ENCODE assay signal across 19 cellular contexts in genomic region chr6:138116661-138116999, GRCh38. TPM values are rescaled to one million over a fixed set of nuclear protein-coding genes. Genes with fewer than 3 reads are reported as not detected.
DNase-seq lines count a peak whose midpoint lies in the region; ATAC-seq, FAIRE-seq and TF ChIP-seq lines count a peak whose summit lies in the region.
"Had no signal": no experiment of that assay in that cellular context is flagged by ENCODE, and none has a peak within 500 bp of the region (broad histone marks: within the 10 kb centered on the region; RNA-seq: fewer than 3 reads in every experiment).

No MANE protein-coding gene starts in this region.

- H3K27me3 ChIP-seq in PC-3 (ENCODE audit: low read length) = no peaks in the 10 kb centered on the region
- H3K27me3 ChIP-seq in K562 (ENCODE audit: control insufficient read depth in 2 of 2, insufficient read depth in 2 of 2, low read length in 2 of 2) = peaks cover 2 to 3% of the 10 kb centered on the region in 2 experiments; a peak in 1 of 5 replicates
- H3K27me3 ChIP-seq: BE2C; BLaER1 treated with 17β-estradiol and CSF1 and Interleukin-3, amounts not matched to agents 10 nM and 100 nM had no signal

- no peaks in the 10 kb centered on the region for H3K79me2 ChIP-seq in PC-3 (ENCODE audit: low read length)
- no peaks in the 10 kb centered on the region for H3K79me2 ChIP-seq in K562 (ENCODE audit: control insufficient read depth, insufficient read depth, low read length)
- no peaks in the 10 kb centered on the region for H3K79me2 ChIP-seq in OCI-LY7 (ENCODE audit: insufficient read depth, low read depth, low read length)

- H3K9me3 Mint-ChIP-seq in type B pancreatic cell = no peaks in the 10 kb centered on the region

- intact Hi-C loops in PC-3 (cut with micrococcal nuclease) = loop anchor here (2.0 to 5.0 kb wide), 5 partner anchors 171 to 651 kb away; no protein-coding TSS in a partner anchor
- intact Hi-C loops in K562 (cut with micrococcal nuclease) = loop anchor here (1.0 to 5.0 kb wide), 6 partner anchors 170 to 1248 kb away; partner anchors contain the start of gene REPS1
- intact Hi-C loops in OCI-LY7 (cut with micrococcal nuclease; ENCODE audit: unreplicated experiment) = loop anchor here (1.0 to 5.0 kb wide), 6 partner anchors 171 to 651 kb away; partner anchors contain the start of gene HEBP2

- TF ChIP-seq POLR2A in K562 (conservative IDR thresholded peaks at IDR 0.05) = no peak

- H3K27ac ChIP-seq in PC-3 (ENCODE audit: low read length) (no peak overlapping the region), K562 (ENCODE audit: extremely low read depth, low read depth, low read length) (no peak overlapping the region), OCI-LY7 (ENCODE audit: low read depth, low read length, poor library complexity, severe bottlenecking) (no peak overlapping the region)
- H3K27ac ChIP-seq: A549; BLaER1 treated with 17β-estradiol and CSF1 and Interleukin-3, amounts not matched to agents 10 nM and 100 nM; GM23248 had no signal

- DNase-seq in DMS 273 (lab: John Stamatoyannopoulos, UW; ENCODE audit: unreplicated experiment) = peak; percentile 6
- DNase-seq in DMS 273 treated with DMSO at 0.1 percent for 48 hours (lab: John Stamatoyannopoulos, UW) = no peak
- no peak for DNase-seq in PC-3
- DNase-seq in K562 (ENCODE audit: extremely low read depth in 1 of 4, low spot score in 3 of 4) = no peak
- no peak for DNase-seq in type B pancreatic cell (ENCODE audit: extremely low spot score, unreplicated experiment)
- no peak for DNase-seq in OCI-LY7 (ENCODE audit: low spot score)
- DNase-seq in NCI-H446 (lab: John Stamatoyannopoulos, UW) = no peak
- no peak for DNase-seq in COR-L47 (lab: John Stamatoyannopoulos, UW)
- DNase-seq: 8988T, ACHN, H7, HCEC 1CT had no signal

- no peaks in the 10 kb centered on the region for H3K9me1 ChIP-seq in K562 (ENCODE audit: control insufficient read depth, insufficient read depth, low read length)

- H3F3A ChIP-seq in PC-3 (ENCODE audit: low read length, unreplicated experiment) = no peaks in the 10 kb centered on the region

- H3K4me3 Mint-ChIP-seq in type B pancreatic cell = no peak overlapping the region
- H3K4me3 Mint-ChIP-seq: CD4-positive, alpha-beta memory T cell had no signal

- peaks cover 9% of the 10 kb centered on the region for H3K27me3 Mint-ChIP-seq in type B pancreatic cell

- H3K9ac ChIP-seq in PC-3 (ENCODE audit: low read length) = no peak overlapping the region
- no peak overlapping the region for H3K9ac ChIP-seq in K562 (ENCODE audit: insufficient read depth in 1 of 2, low read depth in 2 of 2, low read length in 2 of 2)
- H3K9ac ChIP-seq: BLaER1 treated with 17β-estradiol and CSF1 and Interleukin-3, amounts not matched to agents 10 nM and 100 nM; GM23248 had no signal

- H3K9me3 ChIP-seq in PC-3 (ENCODE audit: low read length) (no peaks in the 10 kb centered on the region), K562 (replicated peaks; ENCODE audit: control insufficient read depth, insufficient read depth, low read depth, low read length) (no peaks in the 10 kb centered on the region), OCI-LY7 (ENCODE audit: low read length) (no peaks in the 10 kb centered on the region)
- H3K9me3 ChIP-seq: A549; BE2C; BLaER1 treated with 17β-estradiol and CSF1 and Interleukin-3, amounts not matched to agents 10 nM and 100 nM; Caco-2 had no signal

- in situ Hi-C loops in K562 (cut with MboI) = loop anchor here (5.0 to 10.0 kb wide), 4 partner anchors 401 to 1248 kb away; no protein-coding TSS in a partner anchor

- no peak for TF ChIP-seq RAD21 in K562 (CRISPR knock-in tag; conservative IDR thresholded peaks at IDR 0.05 in 1 of 2, IDR thresholded peaks at IDR 0.05 in 1 of 2)

- peak overlapping the region; percentile 78 for H3K27ac Mint-ChIP-seq in type B pancreatic cell
- H3K27ac Mint-ChIP-seq: CD4-positive, alpha-beta memory T cell had no signal

- no peaks in the 10 kb centered on the region for H3K9me2 ChIP-seq in PC-3 (replicated peaks; ENCODE audit: low read length)
- no peaks in the 10 kb centered on the region for H3K9me2 ChIP-seq in OCI-LY7 (ENCODE audit: insufficient read depth, low read length)

- no peak for ATAC-seq in PC-3
- no peak for ATAC-seq in K562

- no peak for FAIRE-seq in K562 (lab: Jason Lieb, UNC)
- FAIRE-seq: A549, GM12892 had no signal

- TF ChIP-seq CTCF in PC-3 (conservative IDR thresholded peaks at IDR 0.05; ENCODE audit: low read depth, low read length) = no peak
- no peak for TF ChIP-seq CTCF in K562 (IDR thresholded peaks at IDR 0.05 in 2 of 3, conservative IDR thresholded peaks at IDR 0.05 in 1 of 3; ENCODE audit: insufficient read depth in 2 of 3, low read depth in 1 of 3, low read length in 3 of 3)
- TF ChIP-seq CTCF in type B pancreatic cell (conservative IDR thresholded peaks at IDR 0.05) = no peak
- TF ChIP-seq CTCF in OCI-LY7 (conservative IDR thresholded peaks at IDR 0.05; ENCODE audit: low read length) = no peak

- H3K4me3 ChIP-seq in PC-3 (ENCODE audit: low read length) (no peak overlapping the region), K562 (no peak overlapping the region), OCI-LY7 (ENCODE audit: low read depth, low read length, poor library complexity, severe bottlenecking) (no peak overlapping the region)
- H3K4me3 ChIP-seq: A549; BLaER1 treated with 17β-estradiol and CSF1 and Interleukin-3, amounts not matched to agents 10 nM and 100 nM; GM23248 had no signal

- peaks cover 5% of the 10 kb centered on the region for H3K4me1 Mint-ChIP-seq in type B pancreatic cell (ENCODE audit: unreplicated experiment)

- H3K4me2 ChIP-seq in PC-3 (ENCODE audit: low read length) = no peak overlapping the region
- no peak overlapping the region for H3K4me2 ChIP-seq in K562 (ENCODE audit: insufficient read depth, low read length)
- H3K4me2 ChIP-seq in OCI-LY7 (ENCODE audit: low read length) = no peak overlapping the region
- H3K4me2 ChIP-seq: A549; BLaER1 treated with 17β-estradiol and CSF1 and Interleukin-3, amounts not matched to agents 10 nM and 100 nM had no signal

- H3K36me3 Mint-ChIP-seq in type B pancreatic cell = peaks cover 4% of the 10 kb centered on the region
- H3K36me3 Mint-ChIP-seq: CD4-positive, alpha-beta memory T cell had no signal

- CTCF ChIA-PET in PC-3 (lab: Charles Lee) = interaction anchor here (0.8 to 1.2 kb wide), 2 partner anchors 169 to 293 kb away, joined by 3 to 6 read pairs; no protein-coding TSS in a partner anchor
- CTCF ChIA-PET in K562 (lab: Yijun Ruan, JAX; ENCODE audit: low intra/inter-chr PET ratio) = interaction anchor here (0.8 to 3.0 kb wide), 6 partner anchors 115 to 1248 kb away, joined by 3 to 10 read pairs (median 7); no protein-coding TSS in a partner anchor
- CTCF ChIA-PET in OCI-LY7 (lab: Charles Lee; ENCODE audit: unreplicated experiment) = interaction anchor here (0.6 to 1.8 kb wide), 3 partner anchors 288 to 785 kb away, joined by 3 to 6 read pairs (median 3); partner anchors contain the start of gene HEBP2

- peak overlapping the region; percentile 53; the same call in 1 of the 2 replicates for H2AFZ ChIP-seq in PC-3 (ENCODE audit: low read length)
- no peak overlapping the region for H2AFZ ChIP-seq in K562 (ENCODE audit: low read depth, low read length)
- no peak overlapping the region for H2AFZ ChIP-seq in OCI-LY7 (ENCODE audit: low read length)
- H2AFZ ChIP-seq: GM23248 had no signal

- H4K20me1 ChIP-seq in PC-3 (ENCODE audit: low read length) = no peaks in the 10 kb centered on the region
- H4K20me1 ChIP-seq in K562 (replicated peaks; ENCODE audit: control insufficient read depth, insufficient read depth, low read length) = no peaks in the 10 kb centered on the region
- H4K20me1 ChIP-seq in OCI-LY7 (ENCODE audit: insufficient read depth, low read length) = no peaks in the 10 kb centered on the region
- H4K20me1 ChIP-seq: BLaER1 treated with 17β-estradiol and CSF1 and Interleukin-3, amounts not matched to agents 10 nM and 100 nM had no signal

- WGBS in K562 (ENCODE audit: insufficient coverage, low coverage, missing lambda C conversion rate) = 3% methylated on average over 3 of the region's 3 CpGs

- H3K4me1 ChIP-seq in PC-3 (ENCODE audit: insufficient read depth, low read length) = 0 out of 2 replicates have a peak, but pooled peaks cover 4% of the 10 kb centered on the region
- no peaks in the 10 kb centered on the region for H3K4me1 ChIP-seq in K562 (replicated peaks in 1 of 2; ENCODE audit: control insufficient read depth in 2 of 2, insufficient read depth in 2 of 2, low read length in 2 of 2)
- H3K4me1 ChIP-seq in OCI-LY7 (ENCODE audit: insufficient read depth, low read length, poor library complexity, severe bottlenecking) = peaks cover 12% of the 10 kb centered on the region
- H3K4me1 ChIP-seq: A549, BE2C had no signal

- TF ChIP-seq EP300 in K562 (IDR thresholded peaks at IDR 0.05; ENCODE audit: low read length) = no peak

- no TSS peak for BruUV-seq in PC-3 (replicated peaks; lab: Mats Ljungman, UMichigan)
- BruUV-seq in K562 (replicated peaks; lab: Mats Ljungman, UMichigan) = no TSS peak
- BruUV-seq in OCI-LY7 (replicated peaks; lab: Mats Ljungman, UMichigan) = no TSS peak

- H3K36me3 ChIP-seq in PC-3 (ENCODE audit: low read depth, low read length) = no peaks in the 10 kb centered on the region
- no peaks in the 10 kb centered on the region for H3K36me3 ChIP-seq in K562 (ENCODE audit: control insufficient read depth, insufficient read depth, low read length)
- H3K36me3 ChIP-seq in OCI-LY7 (ENCODE audit: insufficient read depth, low read length) = no peaks in the 10 kb centered on the region
- H3K36me3 ChIP-seq: BE2C; BLaER1 treated with 17β-estradiol and CSF1 and Interleukin-3, amounts not matched to agents 10 nM and 100 nM had no signal

- POLR2A ChIA-PET in PC-3 (lab: Charles Lee; ENCODE audit: unreplicated experiment) = no interaction called here
- POLR2A ChIA-PET in K562 (lab: Yijun Ruan, JAX) = interaction anchor here (0.9 kb wide), 1 partner anchor 314 kb away, joined by 3 read pairs; no protein-coding TSS in a partner anchor
- POLR2A ChIA-PET in OCI-LY7 (lab: Charles Lee) = interaction anchor here (0.5 to 1.8 kb wide), 5 partner anchors 16 to 311 kb away, joined by 3 to 4 read pairs (median 3); no protein-coding TSS in a partner anchor

RNA-seq across cellular contexts. Expression of gene PERP, which starts 9.4 kb away (rescaled TPM):
- total RNA-seq in PC-3 (2014; rRNA removed) = 42.5 and 50.3 TPM in 2 replicates
- not detected in 2 replicates for total RNA-seq in K562 (2011; cell fraction: chromatin; rRNA removed; ENCODE audit: low replicate concordance)
- total RNA-seq in K562 (2011; cell fraction: nucleolus; rRNA removed) = under 0.01 TPM in 1 of 2 replicates, not detected in the other
- not detected in 2 replicates for total RNA-seq in K562 (2011; cell fraction: nucleoplasm; rRNA removed)
- total RNA-seq in K562 (2014; rRNA removed) = 0.04 and 0.05 TPM in 2 replicates
- 0.04 and 0.06 TPM in 2 replicates for total RNA-seq in K562 (2014; rRNA removed; fragmentation: Illumina TruSeq; extraction: Trizol)
- 0.04 TPM in 2 replicates for total RNA-seq in K562 (2015; rRNA removed; fragmentation: Illumina TruSeq; extraction: Trizol)
- 0.27 and 0.34 TPM in 2 replicates for total RNA-seq in K562 (2021)
- 0.11 and 0.12 TPM in 2 replicates for polyA plus RNA-seq in K562 (2011; rRNA removed)
- polyA plus RNA-seq in K562 (2011; cell fraction: cytosol; rRNA removed) = 0.07 and 0.12 TPM in 2 replicates
- polyA plus RNA-seq in K562 (2011; cell fraction: nucleus; rRNA removed) = 0.08 TPM in 1 of 2 replicates, not detected in the other
- 0.17 and 0.32 TPM in 2 replicates for polyA plus RNA-seq in K562 (2012)
- 0.03 and 0.07 TPM in 2 replicates for polyA plus RNA-seq in K562 (2014; fragmentation: Illumina TruSeq; extraction: Trizol)
- polyA plus RNA-seq in K562 (2014; fragmentation: Nextera tagmentation; extraction: Ambion mirVana) = under 1 TPM in 1 of 2 experiments, not detected in 1; 0.01 TPM
- 0.07 TPM in 1 of 2 replicates, not detected in the other for polyA plus RNA-seq in K562 (2014; rRNA removed)
- polyA minus RNA-seq in K562 (2011; rRNA and poly(A)+ RNA removed) = 0.09 TPM in 1 of 2 replicates, not detected in the other
- polyA minus RNA-seq in K562 (2011; cell fraction: cytosol; rRNA and poly(A)+ RNA removed) = 0.73 TPM in 1 of 2 replicates, not detected in the other
- 0.13 and 0.22 TPM in 2 replicates for polyA minus RNA-seq in K562 (2011; cell fraction: nucleus; rRNA and poly(A)+ RNA removed)
- total RNA-seq in type B pancreatic cell (ENCODE audit: low replicate concordance) = 86.8 and 293 TPM in 2 replicates
- not detected in 2 replicates for total RNA-seq in OCI-LY7 (2014; rRNA removed; shearing (Covaris generic))
- total RNA-seq in OCI-LY7 (2022) = not detected in 2 replicates

RNA-seq across cellular contexts. Expression of gene ARFGEF3, which starts 45.1 kb away (rescaled TPM):
- total RNA-seq in PC-3 (2014; rRNA removed) (7.8 and 8.8 TPM in 2 replicates), K562 (2014; rRNA removed) (not detected in 2 replicates), K562 (2014; rRNA removed; fragmentation: Illumina TruSeq; extraction: Trizol) (not detected in 2 replicates), K562 (2015; rRNA removed; fragmentation: Illumina TruSeq; extraction: Trizol) (not detected in 2 replicates), K562 (2021) (0.02 and 0.07 TPM in 2 replicates), type B pancreatic cell (ENCODE audit: low replicate concordance) (24.0 and 31.7 TPM in 2 replicates), OCI-LY7 (2022) (not detected in 2 replicates)
- 0.02 and 0.04 TPM in 2 replicates for total RNA-seq in K562 (2011; cell fraction: chromatin; rRNA removed; ENCODE audit: low replicate concordance)
- not detected in 2 replicates for total RNA-seq in K562 (2011; cell fraction: nucleolus; rRNA removed)
- under 0.01 TPM in 1 of 2 replicates, not detected in the other for total RNA-seq in K562 (2011; cell fraction: nucleoplasm; rRNA removed)
- polyA plus RNA-seq in K562 (2011; rRNA removed) (under 0.01 TPM in 1 of 2 replicates, not detected in the other), K562 (2014; fragmentation: Illumina TruSeq; extraction: Trizol) (not detected in 2 replicates), K562 (2014; fragmentation: Nextera tagmentation; extraction: Ambion mirVana) (not detected), K562 (2014; rRNA removed) (not detected in 2 replicates)
- polyA plus RNA-seq in K562 (2011; cell fraction: cytosol; rRNA removed) = not detected in 2 replicates
- 0.01 TPM in 1 of 2 replicates, not detected in the other for polyA plus RNA-seq in K562 (2011; cell fraction: nucleus; rRNA removed)
- polyA plus RNA-seq in K562 (2012) = 0.01 TPM in 2 replicates
- polyA minus RNA-seq in K562 (2011; rRNA and poly(A)+ RNA removed) = not detected in 2 replicates
- polyA minus RNA-seq in K562 (2011; cell fraction: cytosol; rRNA and poly(A)+ RNA removed) = not detected in 2 replicates
- polyA minus RNA-seq in K562 (2011; cell fraction: nucleus; rRNA and poly(A)+ RNA removed) = under 0.01 TPM in 1 of 2 replicates, not detected in the other
- total RNA-seq in OCI-LY7 (2014; rRNA removed; shearing (Covaris generic)) = not detected in 2 replicates
- polyA plus RNA-seq: CD4-positive, alpha-beta memory T cell had no signal

Comparison
In these comparisons a context has a peak if more than half of its experiments do, and no peak if none do; other contexts are left out.
1. RNA of gene PERP, which starts 9.4 kb away (total RNA-seq): 86.8 to 293 TPM in type B pancreatic cell and 42.5 to 50.3 TPM in PC-3; under 0.01 to 0.34 TPM in K562 and not detected in OCI-LY7; every median in the first group is over 10 times any median in the second.